ENCODE assay signal across 12 cellular contexts in genomic region chr2:60873381-60873780, GRCh38. TPM values are rescaled to one million over a fixed set of nuclear protein-coding genes. Genes with fewer than 3 reads are reported as not detected.
DNase-seq lines count a peak whose midpoint lies in the region; ATAC-seq, FAIRE-seq and TF ChIP-seq lines count a peak whose summit lies in the region.
"Had no signal": no experiment of that assay in that cellular context is flagged by ENCODE, and none has a peak within 500 bp of the region (broad histone marks: within the 10 kb centered on the region; RNA-seq: fewer than 3 reads in every experiment).

No MANE protein-coding gene starts in this region.

- intact Hi-C loops in GM12878 (cut with micrococcal nuclease; ENCODE audit: unreplicated experiment), result no loop called here

- SMC1A ChIA-PET in GM12878 (lab: Charles Lee; ENCODE audit: uncharacterized antibody, unreplicated experiment), result interaction anchor here (0.6 to 1.6 kb wide), 10 partner anchors 11 to 70 kb away, joined by 3 to 9 read pairs (median 4); no protein-coding TSS in a partner anchor

- H3K27me3 ChIP-seq in GM12878 (replicated peaks in 1 of 2; ENCODE audit: control insufficient read depth in 2 of 2, insufficient read depth in 2 of 2, low read length in 1 of 2), result no peaks in the 10 kb centered on the region

- no peaks in the 10 kb centered on the region for H4K20me1 ChIP-seq in GM12878 (ENCODE audit: control insufficient read depth, insufficient read depth)

- no peaks in the 10 kb centered on the region for H3K79me2 ChIP-seq in GM12878 (ENCODE audit: control insufficient read depth, insufficient read depth, low read length)

- no peak overlapping the region; the same call in 1 of the 2 replicates for H2AFZ ChIP-seq in GM12878 (ENCODE audit: control insufficient read depth, low read depth, low read length)

- no peak overlapping the region for H3K9ac ChIP-seq in GM12878 (ENCODE audit: control insufficient read depth, insufficient read depth, low read length)

- FAIRE-seq in GM12878 (lab: Jason Lieb, UNC), result peak; percentile 18

- peaks cover 19% of the 10 kb centered on the region for H3K4me1 ChIP-seq in GM12878 (ENCODE audit: control insufficient read depth, insufficient read depth, low read length)

- peaks cover 5% of the 10 kb centered on the region; the same call in 2 of the 3 replicates for H3K9me3 ChIP-seq in GM12878 (replicated peaks; ENCODE audit: control insufficient read depth, insufficient read depth, low read length)

- no peaks in the 10 kb centered on the region for H3K36me3 ChIP-seq in GM12878 (ENCODE audit: control insufficient read depth in 2 of 2, insufficient read depth in 2 of 2, low read length in 1 of 2)

- ATAC-seq in GM18873 (IDR thresholded peaks at IDR 0.05; ENCODE audit: low FRiP score, unreplicated experiment) (peak; percentile 63), GM21447 (IDR thresholded peaks at IDR 0.05; ENCODE audit: unreplicated experiment) (peak; percentile 81), HG03108 (IDR thresholded peaks at IDR 0.05; ENCODE audit: unreplicated experiment) (peak; percentile 88), GM12878 (peak; percentile 88), GM21515 (IDR thresholded peaks at IDR 0.05; ENCODE audit: unreplicated experiment) (no peak)
- ATAC-seq: Right ventricle myocardium inferior had no signal

- BruUV-seq in GM12878 (replicated peaks; lab: Mats Ljungman, UMichigan), result no TSS peak

- 0% methylated on average over 3 of the region's 3 CpGs for WGBS in GM12878 (ENCODE audit: insufficient coverage, insufficient replicate concordance, low lambda C conversion rate, missing lambda C conversion rate)

- no peak for TF ChIP-seq RAD21 in GM12878 (IDR thresholded peaks at IDR 0.05; ENCODE audit: insufficient read depth, low read depth, low read length)

- H3K4me2 ChIP-seq in GM12878 (ENCODE audit: control insufficient read depth, insufficient read depth), result peak overlapping the region; percentile 79

- peak; percentile 67 for DNase-seq in GM12878 (ENCODE audit: low read depth, low spot score)
- DNase-seq in HT-29 (ENCODE audit: low spot score), result no peak
- no peak for DNase-seq in GOT3 (lab: John Stamatoyannopoulos, UW)
- no peak for DNase-seq in NCI-H2081 treated with DMSO at 0.1 percent for 48 hours (lab: John Stamatoyannopoulos, UW)
- DNase-seq: central memory CD4-positive, alpha-beta T cell; NCI-H187; retina had no signal

- RAD21 ChIA-PET in GM12878 (lab: Charles Lee; ENCODE audit: unreplicated experiment), result interaction anchor here (1.0 to 2.0 kb wide), 5 partner anchors 9 to 39 kb away, joined by 3 to 9 read pairs (median 6); no protein-coding TSS in a partner anchor

- CTCF ChIA-PET in GM12878 (lab: Yijun Ruan, JAX), result interaction anchor here (0.7 to 1.3 kb wide), 5 partner anchors 11 to 92 kb away, joined by 3 to 9 read pairs (median 4); no protein-coding TSS in a partner anchor

- in situ Hi-C loops in GM12878 (cut with MboI), result no loop called here

- H3K27ac ChIP-seq in GM12878 (ENCODE audit: control insufficient read depth, insufficient read depth), result peak overlapping the region; percentile 69

- TF ChIP-seq EP300 in GM12878 (IDR thresholded peaks at IDR 0.05; ENCODE audit: borderline replicate concordance in 1 of 2, control insufficient read depth in 1 of 2, low read depth in 2 of 2, low read length in 2 of 2), result peak; percentile 60 to 88; a peak in 3 of 4 replicates

- POLR2A ChIA-PET in GM12878 (lab: Charles Lee), result interaction anchor here (0.7 to 1.5 kb wide), 7 partner anchors 11 to 67 kb away, joined by 3 to 5 read pairs (median 4); no protein-coding TSS in a partner anchor

- no peak overlapping the region for H3K4me3 ChIP-seq in GM12878

- no peak for TF ChIP-seq POLR2A in GM12878 (IDR thresholded peaks at IDR 0.05; ENCODE audit: low read depth, low read length)

- TF ChIP-seq CTCF in GM12878 (IDR thresholded peaks at IDR 0.05 in 2 of 3, conservative IDR thresholded peaks at IDR 0.05 in 1 of 3; ENCODE audit: control insufficient read depth in 2 of 3, extremely low read depth in 1 of 3, insufficient read depth in 1 of 3, low read depth in 3 of 3, low read length in 3 of 3), result no peak

TF ChIP-seq in GM12878, 131 proteins besides CTCF, POLR2A, EP300 and RAD21 (continues in another document):
- TF ChIP-seq NR2C1 (IDR thresholded peaks at IDR 0.05) (no peak), ATF3 (IDR thresholded peaks at IDR 0.05; ENCODE audit: borderline replicate concordance, extremely low read depth, low read depth, low read length) (no peak), SIN3A (IDR thresholded peaks at IDR 0.05; ENCODE audit: low read depth, low read length) (no peak), DPF2 (IDR thresholded peaks at IDR 0.05) (peak; percentile 96), SIX5 (IDR thresholded peaks at IDR 0.05; ENCODE audit: low read depth, low read length, severe bottlenecking) (no peak), IRF4 (IDR thresholded peaks at IDR 0.05; ENCODE audit: low read depth, low read length) (peak; percentile 79), RAD51 (IDR thresholded peaks at IDR 0.05) (no peak), MTA2 (IDR thresholded peaks at IDR 0.05; ENCODE audit: low read depth) (peak; percentile 95), ZNF24 (IDR thresholded peaks at IDR 0.05) (no peak), SMC3 (IDR thresholded peaks at IDR 0.05; ENCODE audit: borderline replicate concordance, low read length) (no peak), RELA (IDR thresholded peaks at IDR 0.05; ENCODE audit: borderline replicate concordance, partially characterized antibody) (no peak), STAT3 (IDR thresholded peaks at IDR 0.05; ENCODE audit: low read depth, low read length) (no peak), NFIC (IDR thresholded peaks at IDR 0.05; ENCODE audit: low read depth, low read length) (peak; percentile 94), FOXM1 (IDR thresholded peaks at IDR 0.05; ENCODE audit: low read depth, low read length) (peak; percentile 89), GATAD2B (conservative IDR thresholded peaks at IDR 0.05; ENCODE audit: low read depth) (0 out of 2 replicates have a peak, but pooled peaks have one; percentile 47), TCF7 (IDR thresholded peaks at IDR 0.05; ENCODE audit: borderline replicate concordance) (peak; percentile 51; the same call in 1 of the 2 replicates), YY1 (IDR thresholded peaks at IDR 0.05; ENCODE audit: low read depth, low read length) (no peak)
- TF ChIP-seq, protein P1, sequence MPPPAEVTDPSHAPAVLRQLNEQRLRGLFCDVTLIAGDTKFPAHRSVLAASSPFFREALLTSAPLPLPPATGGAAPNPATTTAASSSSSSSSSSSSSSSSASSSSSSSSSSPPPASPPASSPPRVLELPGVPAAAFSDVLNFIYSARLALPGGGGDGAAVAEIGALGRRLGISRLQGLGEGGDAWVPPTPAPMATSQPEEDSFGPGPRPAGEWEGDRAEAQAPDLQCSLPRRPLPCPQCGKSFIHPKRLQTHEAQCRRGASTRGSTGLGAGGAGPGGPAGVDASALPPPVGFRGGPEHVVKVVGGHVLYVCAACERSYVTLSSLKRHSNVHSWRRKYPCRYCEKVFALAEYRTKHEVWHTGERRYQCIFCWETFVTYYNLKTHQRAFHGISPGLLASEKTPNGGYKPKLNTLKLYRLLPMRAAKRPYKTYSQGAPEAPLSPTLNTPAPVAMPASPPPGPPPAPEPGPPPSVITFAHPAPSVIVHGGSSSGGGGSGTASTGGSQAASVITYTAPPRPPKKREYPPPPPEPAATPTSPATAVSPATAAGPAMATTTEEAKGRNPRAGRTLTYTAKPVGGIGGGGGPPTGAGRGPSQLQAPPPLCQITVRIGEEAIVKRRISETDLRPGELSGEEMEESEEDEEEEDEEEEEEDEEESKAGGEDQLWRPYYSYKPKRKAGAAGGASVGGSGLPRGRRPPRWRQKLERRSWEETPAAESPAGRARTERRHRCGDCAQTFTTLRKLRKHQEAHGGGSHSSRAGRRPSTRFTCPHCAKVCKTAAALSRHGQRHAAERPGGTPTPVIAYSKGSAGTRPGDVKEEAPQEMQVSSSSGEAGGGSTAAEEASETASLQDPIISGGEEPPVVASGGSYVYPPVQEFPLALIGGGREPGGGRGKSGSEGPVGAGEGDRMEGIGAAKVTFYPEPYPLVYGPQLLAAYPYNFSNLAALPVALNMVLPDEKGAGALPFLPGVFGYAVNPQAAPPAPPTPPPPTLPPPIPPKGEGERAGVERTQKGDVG (CRISPR knock-in tag; IDR thresholded peaks at IDR 0.05), result no peak

RNA-seq across cellular contexts. Expression of gene REL, which starts 8.0 kb away (rescaled TPM):
- total RNA-seq in GM12878 (2013; cell fraction: nucleolus; rRNA removed), result 245 and 256 TPM in 2 replicates
- total RNA-seq in GM12878 (2014; rRNA removed) (35.5 and 41.1 TPM in 2 replicates), GM12878 (2014; rRNA removed; fragmentation: Illumina TruSeq; extraction: Trizol) (48.9 and 53.0 TPM in 2 replicates), GM12878 (2021) (49.3 and 52.4 TPM in 2 replicates)
- polyA plus RNA-seq in GM12878 (2011; ENCODE audit: low read depth), result 13.0 TPM
- polyA plus RNA-seq in GM12878 (2011; rRNA removed) (27.8 and 35.1 TPM in 2 replicates), GM12878 (2014; fragmentation: Illumina TruSeq; extraction: Trizol) (47.5 and 56.1 TPM in 2 replicates), GM12878 (2014; fragmentation: Nextera tagmentation; extraction: Ambion mirVana) (10 to 100 TPM in 1 of 2 experiments, 1 to 10 TPM in 1; 6.3 to 17.7 TPM), GM12878 (2014; rRNA removed) (20.2 and 25.4 TPM in 2 replicates), GM12878 (2016; fragmentation: Nextera tagmentation; extraction: Ambion mirVana) (10 to 100 TPM; 21.9 to 25.4 TPM)
- 14.0 and 18.0 TPM in 2 replicates for polyA plus RNA-seq in GM12878 (2011; cell fraction: cytosol; rRNA removed)
- 18.9 and 23.2 TPM in 2 replicates for polyA plus RNA-seq in GM12878 (2011; cell fraction: nucleus; rRNA removed)
- 11.0 and 15.9 TPM in 2 replicates for polyA plus RNA-seq in GM12878 (2012)
- polyA minus RNA-seq in GM12878 (2011; rRNA and poly(A)+ RNA removed), result 53.4 and 82.2 TPM in 2 replicates
- polyA minus RNA-seq in GM12878 (2011; cell fraction: cytosol; rRNA and poly(A)+ RNA removed), result 21.5 and 23.4 TPM in 2 replicates
- polyA minus RNA-seq in GM12878 (2011; cell fraction: nucleus; rRNA and poly(A)+ RNA removed), result 21.8 and 37.1 TPM in 2 replicates
- total RNA-seq in HT-29 (2014; rRNA removed; shearing (Covaris generic)), result 6.5 and 6.6 TPM in 2 replicates
